Comparison of ENCODE assay signal across 8 cellular contexts in the genomic region with DNA sequence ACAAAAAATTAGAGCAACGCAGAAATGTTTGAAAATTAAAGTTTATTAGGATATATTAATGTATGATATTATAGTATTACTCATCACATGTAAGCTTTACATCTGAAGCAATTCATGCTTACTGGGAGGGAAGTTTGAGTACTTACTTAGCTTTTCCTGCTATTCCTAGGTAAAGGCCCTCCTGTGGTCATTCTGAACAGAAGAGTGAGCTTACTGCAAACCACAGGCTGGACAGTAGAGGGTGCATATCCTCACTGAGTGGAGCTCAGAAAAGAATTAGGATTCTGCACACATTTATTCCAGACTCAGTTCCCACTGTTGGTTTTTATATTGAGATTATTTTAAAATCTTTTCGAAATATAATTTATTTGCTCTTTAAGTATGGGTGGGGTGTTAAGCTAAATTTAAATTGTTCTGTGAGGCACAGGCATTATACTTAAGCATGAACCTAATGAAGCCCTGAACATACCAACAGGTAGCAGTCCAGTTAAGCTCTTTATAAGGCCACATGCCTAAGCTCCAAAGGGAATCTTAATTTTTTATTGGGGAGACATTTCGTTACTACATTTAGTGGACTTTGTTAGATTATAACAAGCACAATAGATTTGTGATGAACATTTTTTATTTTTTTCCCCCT. TPM values are rescaled to one million over a fixed set of nuclear protein-coding genes. Genes with fewer than 3 reads are reported as not detected.
DNase-seq lines count a peak whose midpoint lies in the region; ATAC-seq and TF ChIP-seq lines count a peak whose summit lies in the region.

No MANE protein-coding gene starts in this region.

- peak; percentile 94 for TF ChIP-seq CTCF in AG04450 (IDR thresholded peaks at IDR 0.05; ENCODE audit: low read depth, low read length)

- peak; percentile 42 for ATAC-seq in GM18868 (IDR thresholded peaks at IDR 0.05; ENCODE audit: unreplicated experiment)
- peak; percentile 90 for ATAC-seq in left lobe of liver
- ATAC-seq in T-helper 17 cell, result no peak
- no peak for ATAC-seq in GM18511 (IDR thresholded peaks at IDR 0.05; ENCODE audit: unreplicated experiment)
- ATAC-seq in HG02798 (IDR thresholded peaks at IDR 0.05; ENCODE audit: poor library complexity, unreplicated experiment), result no peak

- POLR2A ChIA-PET in AG04450 (lab: Yijun Ruan, JAX), result interaction anchor here (0.6 to 1.4 kb wide), 6 partner anchors 8 to 395 kb away, joined by 3 to 6 read pairs (median 3); partner anchors contain the start of gene COPB2

- H3K4me3 Mint-ChIP-seq in T-helper 17 cell, result no peak overlapping the region

- H3K27ac Mint-ChIP-seq in T-helper 17 cell, result no peak overlapping the region

- H3K9me3 ChIP-seq in AG04450 (ENCODE audit: control insufficient read depth, insufficient read depth, low read length), result no peaks in the 10 kb centered on the region
- no peaks in the 10 kb centered on the region for H3K9me3 ChIP-seq in T-helper 17 cell (ENCODE audit: control insufficient read depth, low read length, poor library complexity, severe bottlenecking)

- no peak overlapping the region for H3K4me3 ChIP-seq in AG04450 (ENCODE audit: low read depth, low read length)

- CTCF ChIA-PET in AG04450 (lab: Charles Lee), result interaction anchor here (0.5 to 3.9 kb wide), 35 partner anchors 9 to 439 kb away, joined by 3 to 52 read pairs (median 5); partner anchors contain the start of genes COPB2 and MRPS22

- H3K27me3 ChIP-seq in AG04450 (ENCODE audit: control insufficient read depth, insufficient read depth, low read length), result no peaks in the 10 kb centered on the region

- peaks cover 10% of the 10 kb centered on the region for H3K36me3 Mint-ChIP-seq in T-helper 17 cell (ENCODE audit: low read depth)

- H3K27me3 Mint-ChIP-seq in T-helper 17 cell, result no peaks in the 10 kb centered on the region

- no peak overlapping the region for H3K27ac ChIP-seq in AG04450 (ENCODE audit: low read depth, low read length)

- H3K4me1 Mint-ChIP-seq in T-helper 17 cell, result peaks cover 4% of the 10 kb centered on the region

- DNase-seq in AG04450 (ENCODE audit: low read depth, low spot score) (peak; percentile 29), NCI-H2227 treated with DMSO at 0.1 percent for 48 hours (lab: John Stamatoyannopoulos, UW) (peak; percentile 42), brain pericyte (ENCODE audit: low read depth, low spot score) (peak; percentile 10), left lobe of liver (ENCODE audit: low spot score) (no peak), T-helper 17 cell (no peak)

RNA-seq across cellular contexts. Expression of gene MRPS22, which starts 10.2 kb away (rescaled TPM):
- 50.1 and 68.4 TPM in 2 replicates for polyA plus RNA-seq in AG04450 (2011; rRNA removed)
- polyA minus RNA-seq in AG04450 (2011; rRNA and poly(A)+ RNA removed), result 22.1 and 37.3 TPM in 2 replicates
- total RNA-seq in left lobe of liver (29.9 TPM), T-helper 17 cell (10 to 100 TPM; 31.8 to 41.6 TPM)

RNA-seq across cellular contexts. Expression of gene COPB2, which starts 35.4 kb away (rescaled TPM):
- polyA plus RNA-seq in AG04450 (2011; rRNA removed), result 263 and 331 TPM in 2 replicates
- polyA minus RNA-seq in AG04450 (2011; rRNA and poly(A)+ RNA removed), result 252 and 372 TPM in 2 replicates
- total RNA-seq in left lobe of liver (60.0 TPM), T-helper 17 cell (10 to 100 TPM; 26.3 to 29.7 TPM)

Comparison
In these comparisons a context has a peak if more than half of its experiments do, and no peak if none do; other contexts are left out.
1. DNase-seq: peak in AG04450 (single experiment), NCI-H2227 treated with DMSO at 0.1 percent for 48 hours (single experiment) and brain pericyte (single experiment); none in left lobe of liver (single experiment) and T-helper 17 cell (0 of 3).
2. ATAC-seq: peak in GM18868 (single experiment) and left lobe of liver (single experiment); none in T-helper 17 cell (single experiment), GM18511 (single experiment) and HG02798 (single experiment).